ENCODE assay signal across 8 cellular contexts in the genomic region with DNA sequence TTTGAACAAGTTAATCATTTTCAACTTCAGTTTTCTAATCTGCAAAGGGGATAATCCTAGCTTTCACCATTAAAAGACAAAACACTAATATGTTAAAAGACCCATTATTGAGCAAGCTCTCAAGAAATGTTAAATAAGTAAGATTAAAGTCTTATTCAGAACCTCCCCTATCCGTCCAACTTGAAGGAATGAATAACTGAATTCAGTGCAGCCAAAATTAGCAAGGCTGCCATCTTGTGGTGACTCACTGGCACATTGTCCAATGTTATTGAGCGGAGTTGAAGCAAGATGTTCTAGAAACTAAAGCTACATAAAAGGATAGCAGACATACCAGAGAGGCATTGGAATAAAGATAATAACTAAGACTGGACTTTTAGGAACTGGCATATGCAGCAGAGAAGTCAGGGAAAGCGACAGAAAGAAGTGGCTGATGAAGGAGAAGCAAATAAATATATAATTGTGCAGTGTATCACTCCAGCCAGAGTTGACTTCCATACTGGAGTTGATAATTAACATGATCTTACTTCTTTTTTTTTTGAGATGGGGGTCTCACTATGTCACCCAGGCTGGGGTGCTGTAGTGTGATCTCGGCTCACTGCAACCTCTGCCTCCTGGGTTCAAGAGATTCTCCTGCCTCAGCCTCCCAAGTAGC. TPM values are rescaled to one million over a fixed set of nuclear protein-coding genes. Genes with fewer than 3 reads are reported as not detected.
A peak's percentile ranks its signal among the peaks of the same experiment; 100 is the strongest.
DNase-seq lines count a peak whose midpoint lies in the region; ATAC-seq and TF ChIP-seq lines count a peak whose summit lies in the region.

No MANE protein-coding gene starts in this region.

- peak; percentile 54 to 56 (median 56) for TF ChIP-seq CTCF in breast epithelium (IDR thresholded peaks at IDR 0.05)

- no peak for TF ChIP-seq POLR2A in breast epithelium (IDR thresholded peaks at IDR 0.05)

- peak overlapping the region; percentile 78 for H3K27ac Mint-ChIP-seq in T-helper 17 cell

- DNase-seq in SIG-M5 treated with dmso at 0.1 percent for 504 hours (lab: John Stamatoyannopoulos, UW; ENCODE audit: unreplicated experiment) (peak; percentile 54), SIG-M5 (lab: John Stamatoyannopoulos, UW) (no peak), NCI-H1092 (lab: John Stamatoyannopoulos, UW) (peak; percentile 65), T-helper 17 cell (peak; percentile 16 to 39 (median 22)), breast epithelium (ENCODE audit: low spot score in 2 of 2) (peak in 1 of 2 donors; percentile 47), kidney tubule cell (ENCODE audit: low spot score) (peak; percentile 55)
- peak; percentile 54 for DNase-seq in stimulated activated CD8-positive, alpha-beta memory T cell treated with anti-CD3 and anti-CD28 coated beads, Interleukin-4, amount 100 ng/mL, for 48 hours

- no peaks in the 10 kb centered on the region for H3K36me3 ChIP-seq in breast epithelium

- ATAC-seq in T-helper 17 cell (peak; percentile 87), GM19328 (IDR thresholded peaks at IDR 0.05; ENCODE audit: unreplicated experiment) (no peak)

- peaks cover 8 to 12% of the 10 kb centered on the region in 2 donors for H3K4me1 ChIP-seq in breast epithelium

- H3K27me3 Mint-ChIP-seq in T-helper 17 cell, result no peaks in the 10 kb centered on the region

- no peaks in the 10 kb centered on the region for H3K27me3 ChIP-seq in breast epithelium

- H3K4me3 Mint-ChIP-seq in T-helper 17 cell, result no peak overlapping the region

- H3K9me3 ChIP-seq in T-helper 17 cell (ENCODE audit: control insufficient read depth, low read length, poor library complexity, severe bottlenecking), result no peaks in the 10 kb centered on the region
- no peaks in the 10 kb centered on the region for H3K9me3 ChIP-seq in breast epithelium

- H3K4me1 Mint-ChIP-seq in T-helper 17 cell, result peaks cover 31% of the 10 kb centered on the region

- peaks cover 3% of the 10 kb centered on the region for H3K36me3 Mint-ChIP-seq in T-helper 17 cell (ENCODE audit: low read depth)

- intact Hi-C loops in breast epithelium (cut with DNase I; ENCODE audit: low total_unique reads), result no loop called here

- no peak overlapping the region for H3K27ac ChIP-seq in breast epithelium

- no peak overlapping the region for H3K4me3 ChIP-seq in breast epithelium

RNA-seq across cellular contexts. Expression of a gene that starts 8.2 kb away (rescaled TPM):
- total RNA-seq in T-helper 17 cell (100 to 1,000 TPM; 244 to 273 TPM), breast epithelium (100 to 1,000 TPM; 244 to 285 (median 244) TPM)
